In the genomic region with DNA sequence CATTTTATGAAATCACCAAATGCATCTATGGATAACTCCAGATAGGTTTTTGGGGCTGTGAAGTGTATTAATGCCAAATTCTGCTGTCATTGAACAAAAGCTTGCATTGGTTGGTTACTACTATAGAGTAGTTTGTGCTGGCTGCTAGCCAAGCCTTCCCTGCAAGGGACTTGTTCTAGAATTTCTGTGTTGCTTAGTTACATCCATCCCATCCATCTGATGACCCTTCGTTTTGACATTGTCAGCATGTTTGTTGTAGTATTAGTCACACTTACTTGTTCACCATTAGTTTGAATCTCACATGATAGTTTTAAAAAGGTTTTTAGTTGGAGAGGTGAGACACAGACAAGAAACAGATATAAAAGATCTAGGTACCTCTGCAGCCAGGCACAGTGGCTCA, we compare ENCODE assay signal across 1 cellular context.
TF ChIP-seq lines count a peak whose summit lies in the region.

No MANE protein-coding gene starts in this region.

TF ChIP-seq in HepG2, 621 proteins besides CTCF, POLR2A, EP300 and RAD21:
- TF ChIP-seq ZNF343 (CRISPR knock-in tag; IDR thresholded peaks at IDR 0.05) (no peak), PHF5A (CRISPR knock-in tag; IDR thresholded peaks at IDR 0.05; ENCODE audit: low read depth, unreplicated experiment) (no peak), ZFYVE20 (CRISPR knock-in tag; IDR thresholded peaks at IDR 0.05; ENCODE audit: borderline replicate concordance, low read depth) (no peak), ZFP41 (CRISPR knock-in tag; IDR thresholded peaks at IDR 0.05; ENCODE audit: borderline replicate concordance) (no peak), MAFK (conservative IDR thresholded peaks at IDR 0.05 in 1 of 2, IDR thresholded peaks at IDR 0.05 in 1 of 2; ENCODE audit: low read length in 2 of 2) (peak; percentile 69 to 73), ZNF180 (CRISPR knock-in tag; IDR thresholded peaks at IDR 0.05; ENCODE audit: borderline replicate concordance, low read depth) (no peak), MAFF (IDR thresholded peaks at IDR 0.05; ENCODE audit: low read depth, low read length) (peak; percentile 54; the same call in 1 of the 2 replicates), ETV5 (CRISPR knock-in tag; IDR thresholded peaks at IDR 0.05; ENCODE audit: borderline replicate concordance) (no peak), ZNF234 (CRISPR knock-in tag; conservative IDR thresholded peaks at IDR 0.05) (no peak)
- TF ChIP-seq, protein P1, sequence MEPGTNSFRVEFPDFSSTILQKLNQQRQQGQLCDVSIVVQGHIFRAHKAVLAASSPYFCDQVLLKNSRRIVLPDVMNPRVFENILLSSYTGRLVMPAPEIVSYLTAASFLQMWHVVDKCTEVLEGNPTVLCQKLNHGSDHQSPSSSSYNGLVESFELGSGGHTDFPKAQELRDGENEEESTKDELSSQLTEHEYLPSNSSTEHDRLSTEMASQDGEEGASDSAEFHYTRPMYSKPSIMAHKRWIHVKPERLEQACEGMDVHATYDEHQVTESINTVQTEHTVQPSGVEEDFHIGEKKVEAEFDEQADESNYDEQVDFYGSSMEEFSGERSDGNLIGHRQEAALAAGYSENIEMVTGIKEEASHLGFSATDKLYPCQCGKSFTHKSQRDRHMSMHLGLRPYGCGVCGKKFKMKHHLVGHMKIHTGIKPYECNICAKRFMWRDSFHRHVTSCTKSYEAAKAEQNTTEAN (CRISPR knock-in tag; conservative IDR thresholded peaks at IDR 0.05), result no peak
- TF ChIP-seq, protein P2, sequence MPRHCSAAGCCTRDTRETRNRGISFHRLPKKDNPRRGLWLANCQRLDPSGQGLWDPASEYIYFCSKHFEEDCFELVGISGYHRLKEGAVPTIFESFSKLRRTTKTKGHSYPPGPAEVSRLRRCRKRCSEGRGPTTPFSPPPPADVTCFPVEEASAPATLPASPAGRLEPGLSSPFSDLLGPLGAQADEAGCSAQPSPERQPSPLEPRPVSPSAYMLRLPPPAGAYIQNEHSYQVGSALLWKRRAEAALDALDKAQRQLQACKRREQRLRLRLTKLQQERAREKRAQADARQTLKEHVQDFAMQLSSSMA (CRISPR knock-in tag; IDR thresholded peaks at IDR 0.05), result no peak
- TF ChIP-seq, protein P3, sequence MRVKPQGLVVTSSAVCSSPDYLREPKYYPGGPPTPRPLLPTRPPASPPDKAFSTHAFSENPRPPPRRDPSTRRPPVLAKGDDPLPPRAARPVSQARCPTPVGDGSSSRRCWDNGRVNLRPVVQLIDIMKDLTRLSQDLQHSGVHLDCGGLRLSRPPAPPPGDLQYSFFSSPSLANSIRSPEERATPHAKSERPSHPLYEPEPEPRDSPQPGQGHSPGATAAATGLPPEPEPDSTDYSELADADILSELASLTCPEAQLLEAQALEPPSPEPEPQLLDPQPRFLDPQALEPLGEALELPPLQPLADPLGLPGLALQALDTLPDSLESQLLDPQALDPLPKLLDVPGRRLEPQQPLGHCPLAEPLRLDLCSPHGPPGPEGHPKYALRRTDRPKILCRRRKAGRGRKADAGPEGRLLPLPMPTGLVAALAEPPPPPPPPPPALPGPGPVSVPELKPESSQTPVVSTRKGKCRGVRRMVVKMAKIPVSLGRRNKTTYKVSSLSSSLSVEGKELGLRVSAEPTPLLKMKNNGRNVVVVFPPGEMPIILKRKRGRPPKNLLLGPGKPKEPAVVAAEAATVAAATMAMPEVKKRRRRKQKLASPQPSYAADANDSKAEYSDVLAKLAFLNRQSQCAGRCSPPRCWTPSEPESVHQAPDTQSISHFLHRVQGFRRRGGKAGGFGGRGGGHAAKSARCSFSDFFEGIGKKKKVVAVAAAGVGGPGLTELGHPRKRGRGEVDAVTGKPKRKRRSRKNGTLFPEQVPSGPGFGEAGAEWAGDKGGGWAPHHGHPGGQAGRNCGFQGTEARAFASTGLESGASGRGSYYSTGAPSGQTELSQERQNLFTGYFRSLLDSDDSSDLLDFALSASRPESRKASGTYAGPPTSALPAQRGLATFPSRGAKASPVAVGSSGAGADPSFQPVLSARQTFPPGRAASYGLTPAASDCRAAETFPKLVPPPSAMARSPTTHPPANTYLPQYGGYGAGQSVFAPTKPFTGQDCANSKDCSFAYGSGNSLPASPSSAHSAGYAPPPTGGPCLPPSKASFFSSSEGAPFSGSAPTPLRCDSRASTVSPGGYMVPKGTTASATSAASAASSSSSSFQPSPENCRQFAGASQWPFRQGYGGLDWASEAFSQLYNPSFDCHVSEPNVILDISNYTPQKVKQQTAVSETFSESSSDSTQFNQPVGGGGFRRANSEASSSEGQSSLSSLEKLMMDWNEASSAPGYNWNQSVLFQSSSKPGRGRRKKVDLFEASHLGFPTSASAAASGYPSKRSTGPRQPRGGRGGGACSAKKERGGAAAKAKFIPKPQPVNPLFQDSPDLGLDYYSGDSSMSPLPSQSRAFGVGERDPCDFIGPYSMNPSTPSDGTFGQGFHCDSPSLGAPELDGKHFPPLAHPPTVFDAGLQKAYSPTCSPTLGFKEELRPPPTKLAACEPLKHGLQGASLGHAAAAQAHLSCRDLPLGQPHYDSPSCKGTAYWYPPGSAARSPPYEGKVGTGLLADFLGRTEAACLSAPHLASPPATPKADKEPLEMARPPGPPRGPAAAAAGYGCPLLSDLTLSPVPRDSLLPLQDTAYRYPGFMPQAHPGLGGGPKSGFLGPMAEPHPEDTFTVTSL (CRISPR knock-in tag; IDR thresholded peaks at IDR 0.05; ENCODE audit: borderline replicate concordance), result no peak
- TF ChIP-seq, protein P4, sequence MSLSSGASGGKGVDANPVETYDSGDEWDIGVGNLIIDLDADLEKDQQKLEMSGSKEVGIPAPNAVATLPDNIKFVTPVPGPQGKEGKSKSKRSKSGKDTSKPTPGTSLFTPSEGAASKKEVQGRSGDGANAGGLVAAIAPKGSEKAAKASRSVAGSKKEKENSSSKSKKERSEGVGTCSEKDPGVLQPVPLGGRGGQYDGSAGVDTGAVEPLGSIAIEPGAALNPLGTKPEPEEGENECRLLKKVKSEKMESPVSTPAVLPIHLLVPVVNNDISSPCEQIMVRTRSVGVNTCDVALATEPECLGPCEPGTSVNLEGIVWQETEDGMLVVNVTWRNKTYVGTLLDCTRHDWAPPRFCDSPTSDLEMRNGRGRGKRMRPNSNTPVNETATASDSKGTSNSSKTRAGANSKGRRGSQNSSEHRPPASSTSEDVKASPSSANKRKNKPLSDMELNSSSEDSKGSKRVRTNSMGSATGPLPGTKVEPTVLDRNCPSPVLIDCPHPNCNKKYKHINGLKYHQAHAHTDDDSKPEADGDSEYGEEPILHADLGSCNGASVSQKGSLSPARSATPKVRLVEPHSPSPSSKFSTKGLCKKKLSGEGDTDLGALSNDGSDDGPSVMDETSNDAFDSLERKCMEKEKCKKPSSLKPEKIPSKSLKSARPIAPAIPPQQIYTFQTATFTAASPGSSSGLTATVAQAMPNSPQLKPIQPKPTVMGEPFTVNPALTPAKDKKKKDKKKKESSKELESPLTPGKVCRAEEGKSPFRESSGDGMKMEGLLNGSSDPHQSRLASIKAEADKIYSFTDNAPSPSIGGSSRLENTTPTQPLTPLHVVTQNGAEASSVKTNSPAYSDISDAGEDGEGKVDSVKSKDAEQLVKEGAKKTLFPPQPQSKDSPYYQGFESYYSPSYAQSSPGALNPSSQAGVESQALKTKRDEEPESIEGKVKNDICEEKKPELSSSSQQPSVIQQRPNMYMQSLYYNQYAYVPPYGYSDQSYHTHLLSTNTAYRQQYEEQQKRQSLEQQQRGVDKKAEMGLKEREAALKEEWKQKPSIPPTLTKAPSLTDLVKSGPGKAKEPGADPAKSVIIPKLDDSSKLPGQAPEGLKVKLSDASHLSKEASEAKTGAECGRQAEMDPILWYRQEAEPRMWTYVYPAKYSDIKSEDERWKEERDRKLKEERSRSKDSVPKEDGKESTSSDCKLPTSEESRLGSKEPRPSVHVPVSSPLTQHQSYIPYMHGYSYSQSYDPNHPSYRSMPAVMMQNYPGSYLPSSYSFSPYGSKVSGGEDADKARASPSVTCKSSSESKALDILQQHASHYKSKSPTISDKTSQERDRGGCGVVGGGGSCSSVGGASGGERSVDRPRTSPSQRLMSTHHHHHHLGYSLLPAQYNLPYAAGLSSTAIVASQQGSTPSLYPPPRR (CRISPR knock-in tag; IDR thresholded peaks at IDR 0.05; ENCODE audit: borderline replicate concordance), result no peak
TF ChIP-seq in HepG2: peak in this region for 2.
